Comparison of ENCODE assay signal across 1 cellular context in genomic region chr5:77030097-77031071, GRCh38.
TF ChIP-seq lines count a peak whose summit lies in the region.

Gene AGGF1 (plus strand): TSS chr5:77030404. CDS start chr5:77030767, 363 bp downstream.

TF ChIP-seq in HepG2, 621 proteins besides CTCF, POLR2A, EP300 and RAD21 (continued from another document and continues in another):
- peak; percentile 77; the same call in 1 of the 2 replicates for TF ChIP-seq ZNF160 (CRISPR knock-in tag; IDR thresholded peaks at IDR 0.05)
- no peak for TF ChIP-seq RAD51 (IDR thresholded peaks at IDR 0.05; ENCODE audit: borderline replicate concordance)
- peak; percentile 70; the same call in 1 of the 2 replicates for TF ChIP-seq HOMEZ (CRISPR knock-in tag; IDR thresholded peaks at IDR 0.05; ENCODE audit: low read depth)
- TF ChIP-seq ZNF280B (CRISPR knock-in tag; IDR thresholded peaks at IDR 0.05; ENCODE audit: borderline replicate concordance), result peak; percentile 92
- TF ChIP-seq KAT7 (CRISPR knock-in tag; IDR thresholded peaks at IDR 0.05; ENCODE audit: borderline replicate concordance), result 0 out of 2 replicates have a peak, but pooled peaks have one; percentile 38
- peak; percentile 80; the same call in 1 of the 2 replicates for TF ChIP-seq ZFP1 (CRISPR knock-in tag; IDR thresholded peaks at IDR 0.05)
- no peak for TF ChIP-seq ZNF615 (CRISPR knock-in tag; IDR thresholded peaks at IDR 0.05; ENCODE audit: borderline replicate concordance)
- no peak for TF ChIP-seq POGK (CRISPR knock-in tag; conservative IDR thresholded peaks at IDR 0.05)
- peak; percentile 99 for TF ChIP-seq GMEB1 (CRISPR knock-in tag; IDR thresholded peaks at IDR 0.05; ENCODE audit: borderline replicate concordance)
- peak; percentile 33 for TF ChIP-seq ZNF407 (CRISPR knock-in tag; IDR thresholded peaks at IDR 0.05; ENCODE audit: not compliant biosample characterization)
- TF ChIP-seq BCLAF1 (IDR thresholded peaks at IDR 0.05), result no peak
- peak; percentile 73 for TF ChIP-seq ZGPAT (CRISPR knock-in tag; IDR thresholded peaks at IDR 0.05)
- no peak for TF ChIP-seq PLRG1 (conservative IDR thresholded peaks at IDR 0.05)
- TF ChIP-seq ZNF318 (CRISPR knock-in tag; IDR thresholded peaks at IDR 0.05), result peak; percentile 62; the same call in 1 of the 2 replicates
- peak; percentile 60; the same call in 1 of the 2 replicates for TF ChIP-seq ZNF747 (CRISPR knock-in tag; IDR thresholded peaks at IDR 0.05; ENCODE audit: borderline replicate concordance)
- no peak for TF ChIP-seq ZNF367 (CRISPR knock-in tag; IDR thresholded peaks at IDR 0.05; ENCODE audit: borderline replicate concordance)
